In genomic region chr2:10448208-10448645, GRCh38 we compare ENCODE assay signal across 8 cellular contexts. TPM values are rescaled to one million over a fixed set of nuclear protein-coding genes. Genes with fewer than 3 reads are reported as not detected.
DNase-seq lines count a peak whose midpoint lies in the region; ATAC-seq and TF ChIP-seq lines count a peak whose summit lies in the region.

Gene ODC1 (minus strand): TSS chr2:10448327. CDS start chr2:10445032, 3,295 bp downstream.

- peak within 1 kb of the TSS; percentile 91 for H3K4me3 Mint-ChIP-seq in activated CD4-positive, alpha-beta T cell treated with anti-CD3 and anti-CD28 coated beads, Interleukin-2, amount 10 ng/mL, durations not matched to agents 7 days and 5 days

- WGBS in right lobe of liver (ENCODE audit: insufficient coverage, low coverage, low lambda C conversion rate, missing lambda C conversion rate), result no CpG with 5 or more reads among the region's 68 CpGs

- no peaks in the 10 kb centered on the region for H3K9me3 ChIP-seq in right lobe of liver

- H3K27me3 ChIP-seq in BJ (ENCODE audit: control insufficient read depth, insufficient read depth, low read length) (no peaks in the 10 kb centered on the region), right lobe of liver (no peaks in the 10 kb centered on the region)

- H3K27me3 Mint-ChIP-seq in activated CD4-positive, alpha-beta T cell treated with anti-CD3 and anti-CD28 coated beads, Interleukin-2, amount 10 ng/mL, durations not matched to agents 7 days and 5 days, result no peaks in the 10 kb centered on the region

- CTCF ChIA-PET in BJ (lab: Yijun Ruan, JAX), result interaction anchor here (0.7 to 1.5 kb wide), 3 partner anchors 10 to 40 kb away, joined by 4 to 7 read pairs (median 4); no protein-coding TSS in a partner anchor
- CTCF ChIA-PET in activated CD4-positive, alpha-beta T cell treated with anti-CD3 and anti-CD28 coated beads, Interleukin-2, amount 10 ng/mL, durations not matched to agents 7 days and 5 days (lab: Charles Lee), result interaction anchor here (1.1 to 6.3 kb wide), 5 partner anchors 9 to 324 kb away, joined by 3 to 55 read pairs (median 5); no protein-coding TSS in a partner anchor

- peak within 1 kb of the TSS; percentile 97 for H3K27ac Mint-ChIP-seq in activated CD4-positive, alpha-beta T cell treated with anti-CD3 and anti-CD28 coated beads, Interleukin-2, amount 10 ng/mL, durations not matched to agents 7 days and 5 days

- H3K9me3 Mint-ChIP-seq in activated CD4-positive, alpha-beta T cell treated with anti-CD3 and anti-CD28 coated beads, Interleukin-2, amount 10 ng/mL, durations not matched to agents 7 days and 5 days, result no peaks in the 10 kb centered on the region

- H3K36me3 ChIP-seq in BJ (ENCODE audit: control insufficient read depth, insufficient read depth, low read length) (0 out of 2 replicates have a peak, but pooled peaks cover 2% of the 10 kb centered on the region), right lobe of liver (peaks cover 0 to 21% (median 5%) of the 10 kb centered on the region in 4 donors)

- peak; percentile 39 for DNase-seq in BJ (ENCODE audit: low read depth)
- peak; percentile 97 for DNase-seq in NCI-H69 (lab: John Stamatoyannopoulos, UW)
- peak; percentile 97 for DNase-seq in activated CD4-positive, alpha-beta T cell treated with anti-CD3 and anti-CD28 coated beads, Interleukin-2, amount 10 ng/mL, durations not matched to agents 7 days and 5 days
- peak; percentile 81 for DNase-seq in dedifferentiated amniotic fluid mesenchymal stem cell (ENCODE audit: extremely low spot score)
- DNase-seq in right lobe of liver, result peak; percentile 94 to 95 (median 95)
- DNase-seq in stimulated activated CD4-positive, alpha-beta T cell treated with anti-CD3 and anti-CD28 coated beads, Interleukin-4, amount 100 ng/mL, for 4 hours, result peak; percentile 98 to 99

- no peak for TF ChIP-seq CTCF in BJ (IDR thresholded peaks at IDR 0.05; ENCODE audit: insufficient read depth, low read depth, low read length)
- TF ChIP-seq CTCF in right lobe of liver (IDR thresholded peaks at IDR 0.05), result no peak

- POLR2A ChIA-PET in BJ (lab: Charles Lee), result no interaction called here
- POLR2A ChIA-PET in activated CD4-positive, alpha-beta T cell treated with anti-CD3 and anti-CD28 coated beads, Interleukin-2, amount 10 ng/mL, durations not matched to agents 7 days and 5 days (lab: Charles Lee), result interaction anchor here (0.6 kb wide), 1 partner anchor 230 kb away, joined by 9 read pairs; no protein-coding TSS in a partner anchor

- peak; percentile 98 for TF ChIP-seq POLR2A in right lobe of liver (IDR thresholded peaks at IDR 0.05)

- peaks cover 0 to 39% (median 15%) of the 10 kb centered on the region in 4 donors for H3K4me1 ChIP-seq in right lobe of liver

- H3K27ac ChIP-seq in right lobe of liver, result peak within 1 kb of the TSS; percentile 89 to 100 (median 96)

- H3K36me3 Mint-ChIP-seq in activated CD4-positive, alpha-beta T cell treated with anti-CD3 and anti-CD28 coated beads, Interleukin-2, amount 10 ng/mL, durations not matched to agents 7 days and 5 days (ENCODE audit: low read depth), result peaks cover 21% of the 10 kb centered on the region

- peak within 1 kb of the TSS; percentile 63 for H3K4me3 ChIP-seq in BJ (ENCODE audit: low read depth, low read length)
- H3K4me3 ChIP-seq in right lobe of liver, result peak within 1 kb of the TSS; percentile 71 to 77 (median 71)

- peaks cover 51% of the 10 kb centered on the region for H3K4me1 Mint-ChIP-seq in activated CD4-positive, alpha-beta T cell treated with anti-CD3 and anti-CD28 coated beads, Interleukin-2, amount 10 ng/mL, durations not matched to agents 7 days and 5 days

- peak; percentile 70 for ATAC-seq in GM19372 (IDR thresholded peaks at IDR 0.05; ENCODE audit: low read depth, unreplicated experiment)
- peak; percentile 78 for ATAC-seq in HG03521 (IDR thresholded peaks at IDR 0.05; ENCODE audit: unreplicated experiment)
- peak; percentile 58 to 80 (median 74) for ATAC-seq in right lobe of liver

- intact Hi-C loops in right lobe of liver (cut with DNase I), result no loop called here

RNA-seq across cellular contexts. Expression of gene ODC1, which starts in this region (rescaled TPM):
- polyA plus RNA-seq in BJ (2011; rRNA removed), result 86.9 and 167 TPM in 2 replicates
- polyA minus RNA-seq in BJ (2011; rRNA and poly(A)+ RNA removed), result 46.7 and 64.1 TPM in 2 replicates
- 10 to 100 TPM; 47.1 to 50.3 TPM for total RNA-seq in activated CD4-positive, alpha-beta T cell treated with anti-CD3 and anti-CD28 coated beads, Interleukin-2, amount 10 ng/mL, durations not matched to agents 7 days and 5 days
- 100 to 1,000 TPM in 2 of 6 experiments, 10 to 100 TPM in 4; 14.4 to 197 (median 28.6) TPM for total RNA-seq in right lobe of liver

Comparison
In these comparisons a context has a peak if more than half of its experiments do, and no peak if none do; other contexts are left out.
1. Peak in every context shown above with its lines: DNase-seq, ATAC-seq, H3K4me3 ChIP-seq and H3K27ac ChIP-seq.
2. DNase-seq: peak in every context shown above with its lines; median percentile 98 in stimulated activated CD4-positive, alpha-beta T cell treated with anti-CD3 and anti-CD28 coated beads, Interleukin-4, amount 100 ng/mL, for 4 hours; 97 in NCI-H69; 97 in activated CD4-positive, alpha-beta T cell treated with anti-CD3 and anti-CD28 coated beads, Interleukin-2, amount 10 ng/mL, durations not matched to agents 7 days and 5 days; 95 in right lobe of liver; 81 in dedifferentiated amniotic fluid mesenchymal stem cell; 39 in BJ.